13 cellular contexts compared by ENCODE assay signal in genomic region chr1:153928776-153929432, GRCh38. TPM values are rescaled to one million over a fixed set of nuclear protein-coding genes. Genes with fewer than 3 reads are reported as not detected.
A peak's percentile ranks its signal among the peaks of the same experiment; 100 is the strongest.
DNase-seq lines count a peak whose midpoint lies in the region; ATAC-seq and TF ChIP-seq lines count a peak whose summit lies in the region.
"Had no signal": no experiment of that assay in that cellular context is flagged by ENCODE, and none has a peak within 500 bp of the region (broad histone marks: within the 10 kb centered on the region; RNA-seq: fewer than 3 reads in every experiment).

No MANE protein-coding gene starts in this region.

- H3K9me3 ChIP-seq in suprapubic skin, result no peaks in the 10 kb centered on the region

- no peak for TF ChIP-seq EP300 in suprapubic skin (IDR thresholded peaks at IDR 0.05)

- WGBS in suprapubic skin, result 61% methylated on average over 6 of the region's 6 CpGs

- H3K27ac ChIP-seq in 22Rv1 (0 out of 2 replicates have a peak overlapping the region, but pooled peaks have one; percentile 26), layer of hippocampus (ENCODE audit: low read depth, low read length) (peak overlapping the region; percentile 90), suprapubic skin (no peak overlapping the region)
- H3K27ac ChIP-seq: coronary artery had no signal

- TF ChIP-seq CTCF in 22Rv1 (IDR thresholded peaks at IDR 0.05), result no peak
- no peak for TF ChIP-seq CTCF in GM13976 (IDR thresholded peaks at IDR 0.05; ENCODE audit: borderline replicate concordance, control extremely low read depth, extremely low read depth, insufficient read depth, missing control alignments)
- TF ChIP-seq CTCF in suprapubic skin (IDR thresholded peaks at IDR 0.05), result no peak

- no peak overlapping the region for H3K4me3 ChIP-seq in suprapubic skin
- H3K4me3 ChIP-seq: coronary artery had no signal

- no peak for ATAC-seq in HG02973 (IDR thresholded peaks at IDR 0.05; ENCODE audit: unreplicated experiment)

- in situ Hi-C loops in GM13976 (cut with MboI; ENCODE audit: low sequenced_read_pairs, unreplicated experiment), result no loop called here

- peaks cover 10% of the 10 kb centered on the region for H3K4me1 ChIP-seq in suprapubic skin

- TF ChIP-seq POLR2A in suprapubic skin (IDR thresholded peaks at IDR 0.05), result no peak

- DNase-seq in GM13976 (ENCODE audit: low spot score) (peak; percentile 12), anterior cingulate cortex (lab: John Stamatoyannopoulos, UW) (peak in 48 of 58 donors; percentile 6 to 88 (median 62)), NCI-H2196 treated with DMSO at 0.1 percent for 48 hours (lab: John Stamatoyannopoulos, UW; ENCODE audit: unreplicated experiment) (no peak), cerebellar nuclear complex (lab: John Stamatoyannopoulos, UW) (no peak), suprapubic skin (ENCODE audit: low spot score in 2 of 2) (no peak)
- DNase-seq: activated CD4-positive, CD25-positive, alpha-beta regulatory T cell treated with anti-CD3 and anti-CD28 coated beads, Interleukin-2, amount 50 U/mL, for 72 hours; DMS53; Kasumi-1; NCI-H82 had no signal

- H3K36me3 ChIP-seq in suprapubic skin, result peaks cover 33% of the 10 kb centered on the region

- H3K27me3 ChIP-seq in layer of hippocampus (ENCODE audit: control insufficient read depth, insufficient read depth, low read length), result no peaks in the 10 kb centered on the region
- H3K27me3 ChIP-seq in suprapubic skin, result no peaks in the 10 kb centered on the region

RNA-seq across cellular contexts. Expression of gene GATAD2B, which starts 6.1 kb away (rescaled TPM):
- 10 to 100 TPM; 25.5 to 64.5 (median 37.1) TPM for total RNA-seq in suprapubic skin

RNA-seq across cellular contexts. Expression of gene DENND4B, which starts 17.6 kb away (rescaled TPM):
- 10 to 100 TPM; 20.0 to 45.1 (median 31.0) TPM for total RNA-seq in suprapubic skin

RNA-seq across cellular contexts. Expression of gene CRTC2, which starts 29.5 kb away (rescaled TPM):
- 10 to 100 TPM; 19.3 to 36.2 (median 24.5) TPM for total RNA-seq in suprapubic skin

RNA-seq across cellular contexts. Expression of gene SLC39A1, which starts 34.4 kb away (rescaled TPM):
- total RNA-seq in suprapubic skin, result 10 to 100 TPM; 60.0 to 79.5 (median 69.6) TPM

RNA-seq across cellular contexts. Expression of gene CREB3L4, which starts 38.8 kb away (rescaled TPM):
- 10 to 100 TPM; 16.6 to 41.0 (median 20.3) TPM for total RNA-seq in suprapubic skin

Comparison
In these comparisons a context has a peak if more than half of its experiments do, and no peak if none do; other contexts are left out.
1. DNase-seq: peak in GM13976 (single experiment) and anterior cingulate cortex (48 of 58); none in NCI-H2196 treated with DMSO at 0.1 percent for 48 hours (single experiment), cerebellar nuclear complex (0 of 2) and suprapubic skin (0 of 2).